ENCODE assay signal across 8 cellular contexts in genomic region chr12:7460375-7461259, GRCh38. TPM values are rescaled to one million over a fixed set of nuclear protein-coding genes. Genes with fewer than 3 reads are reported as not detected.
DNase-seq lines count a peak whose midpoint lies in the region; ATAC-seq and TF ChIP-seq lines count a peak whose summit lies in the region.

No MANE protein-coding gene starts in this region.

- H3K36me3 Mint-ChIP-seq in neural crest cell (ENCODE audit: low read depth) (no peaks in the 10 kb centered on the region), type B pancreatic cell (no peaks in the 10 kb centered on the region)

- no peak overlapping the region for H3K4me3 Mint-ChIP-seq in neural crest cell
- H3K4me3 Mint-ChIP-seq in type B pancreatic cell: no peak overlapping the region

- H3K27ac Mint-ChIP-seq in neural crest cell (ENCODE audit: unreplicated experiment) (no peak overlapping the region), type B pancreatic cell (no peak overlapping the region)

- H3K27me3 Mint-ChIP-seq in neural crest cell (ENCODE audit: low read depth) (peaks cover under 1% of the 10 kb centered on the region), type B pancreatic cell (peaks cover 4% of the 10 kb centered on the region)

- H3K9me3 Mint-ChIP-seq in neural crest cell (no peaks in the 10 kb centered on the region), type B pancreatic cell (no peaks in the 10 kb centered on the region)

- H3K4me1 Mint-ChIP-seq in neural crest cell (no peaks in the 10 kb centered on the region), type B pancreatic cell (ENCODE audit: unreplicated experiment) (no peaks in the 10 kb centered on the region)

- TF ChIP-seq CTCF in neural crest cell (conservative IDR thresholded peaks at IDR 0.05): peak; percentile 99
- peak; percentile 93 for TF ChIP-seq CTCF in type B pancreatic cell (conservative IDR thresholded peaks at IDR 0.05)

- peak; percentile 46 for DNase-seq in Daoy (ENCODE audit: low read depth)
- DNase-seq in NCI-H82 (lab: John Stamatoyannopoulos, UW): peak; percentile 47
- DNase-seq in activated T-cell treated with anti-CD3 and anti-CD28 coated beads for 48 hours (ENCODE audit: low read depth): peak; percentile 19
- peak; percentile 77 for DNase-seq in fibroblast of peridontal ligament (ENCODE audit: extremely low read depth)
- DNase-seq in neural crest cell (ENCODE audit: low read depth, low spot score): peak; percentile 54
- no peak for DNase-seq in type B pancreatic cell (ENCODE audit: extremely low spot score, unreplicated experiment)

- peak; percentile 60 for ATAC-seq in HG02798 (IDR thresholded peaks at IDR 0.05; ENCODE audit: poor library complexity, unreplicated experiment)
- ATAC-seq in HG03565 (IDR thresholded peaks at IDR 0.05; ENCODE audit: unreplicated experiment): no peak

RNA-seq across cellular contexts. Expression of gene CD163L1, which starts 16.7 kb away (rescaled TPM):
- 2.9 and 21.4 TPM in 2 replicates for total RNA-seq in Daoy (2014; rRNA removed; shearing (Covaris generic))
- total RNA-seq in neural crest cell: 1.2 and 1.6 TPM in 2 replicates
- 0.83 TPM in 1 of 2 replicates, not detected in the other for total RNA-seq in type B pancreatic cell (ENCODE audit: low replicate concordance)

RNA-seq across cellular contexts. Expression of gene CD163, which starts 43.0 kb away (rescaled TPM):
- total RNA-seq in Daoy (2014; rRNA removed; shearing (Covaris generic)): under 0.01 TPM in 1 of 2 replicates, not detected in the other
- total RNA-seq in neural crest cell (not detected in 2 replicates), type B pancreatic cell (ENCODE audit: low replicate concordance) (0.14 and 0.57 TPM in 2 replicates)
